ENCODE assay signal across 13 cellular contexts in genomic region chr6:27143474-27144026, GRCh38.
DNase-seq lines count a peak whose midpoint lies in the region; TF ChIP-seq lines count a peak whose summit lies in the region.
"Had no signal": no experiment of that assay in that cellular context is flagged by ENCODE, and none has a peak within 500 bp of the region (broad histone marks: within the 10 kb centered on the region; RNA-seq: fewer than 3 reads in every experiment).

No MANE protein-coding gene starts in this region.

- peak overlapping the region in 10 of 11 experiments; percentile 14 to 98 (median 94); a peak in 16 of 22 replicates for H3K27ac ChIP-seq in BLaER1 treated with 17β-estradiol and CSF1 and Interleukin-3, amounts not matched to agents 10 nM and 100 nM
- H3K27ac ChIP-seq in RWPE1 (peak overlapping the region; percentile 72; the same call in 1 of the 2 replicates), coronary artery (no peak overlapping the region), vagina (no peak overlapping the region)
- H3K27ac ChIP-seq: left ventricle myocardium inferior had no signal

- POLR2A ChIA-PET in RWPE1 (lab: Yijun Ruan, JAX; ENCODE audit: low non-redundant PET), result interaction anchor here (0.6 kb wide), 1 partner anchor 57 kb away, joined by 7 read pairs; no protein-coding TSS in a partner anchor

- TF ChIP-seq CTCF in GM12864 (IDR thresholded peaks at IDR 0.05; ENCODE audit: low read depth, low read length, missing control alignments) (no peak), RWPE1 (conservative IDR thresholded peaks at IDR 0.05; ENCODE audit: low read depth) (no peak), coronary artery (IDR thresholded peaks at IDR 0.05) (no peak), vagina (IDR thresholded peaks at IDR 0.05) (no peak)

- no peaks in the 10 kb centered on the region for H3K9me3 ChIP-seq in BLaER1 treated with 17β-estradiol and CSF1 and Interleukin-3, amounts not matched to agents 10 nM and 100 nM (replicated peaks in 1 of 11)
- no peaks in the 10 kb centered on the region for H3K9me3 ChIP-seq in vagina
- H3K9me3 ChIP-seq: left ventricle myocardium inferior had no signal

- H3K4me1 ChIP-seq in BLaER1 treated with 17β-estradiol and CSF1 and Interleukin-3, amounts not matched to agents 10 nM and 100 nM, result peaks cover 37 to 60% (median 49%) of the 10 kb centered on the region in 10 experiments
- peaks cover 21% of the 10 kb centered on the region for H3K4me1 ChIP-seq in vagina

- peaks cover 0 to 63% (median 17%) of the 10 kb centered on the region in 11 experiments; a peak in 11 of 22 replicates for H4K20me1 ChIP-seq in BLaER1 treated with 17β-estradiol and CSF1 and Interleukin-3, amounts not matched to agents 10 nM and 100 nM

- H3K27me3 Mint-ChIP-seq in immature natural killer cell (ENCODE audit: low read depth in 3 of 3), result peaks cover 4 to 14% (median 7%) of the 10 kb centered on the region in 3 donors

- H3K36me3 ChIP-seq in BLaER1 treated with 17β-estradiol and CSF1 and Interleukin-3, amounts not matched to agents 10 nM and 100 nM, result peaks cover 0 to 20% (median 12%) of the 10 kb centered on the region in 11 experiments; a peak in 15 of 22 replicates
- H3K36me3 ChIP-seq in vagina, result no peaks in the 10 kb centered on the region

- no peak for TF ChIP-seq POLR2A in vagina (IDR thresholded peaks at IDR 0.05)

- no peaks in the 10 kb centered on the region for H3K9me3 Mint-ChIP-seq in immature natural killer cell
- H3K9me3 Mint-ChIP-seq: endodermal cell had no signal

- DNase-seq in GM12864 (ENCODE audit: low read depth) (no peak), RWPE1 (ENCODE audit: low spot score) (no peak), immature natural killer cell (no peak), NCI-H2107 treated with DMSO at 0.1 percent for 48 hours (lab: John Stamatoyannopoulos, UW; ENCODE audit: unreplicated experiment) (no peak), iPS-NIHi7 (ENCODE audit: extremely low spot score) (no peak), coronary artery (ENCODE audit: low spot score) (no peak), vagina (ENCODE audit: extremely low spot score in 2 of 2) (no peak)
- DNase-seq: endodermal cell; left ventricle myocardium inferior; NCI-H1105; NCI-H774; stimulated activated CD4-positive, alpha-beta T cell treated with anti-CD3 and anti-CD28 coated beads, Interleukin-2, amount 100 ng/mL, for 24 hours had no signal

- H3K4me3 ChIP-seq in BLaER1 treated with 17β-estradiol and CSF1 and Interleukin-3, amounts not matched to agents 10 nM and 100 nM, result peak overlapping the region; percentile 74 to 83 (median 78)
- H3K4me3 ChIP-seq in GM12864 (ENCODE audit: low read depth, low read length) (peak overlapping the region; percentile 88), coronary artery (no peak overlapping the region), vagina (no peak overlapping the region)
- H3K4me3 ChIP-seq: left ventricle myocardium inferior had no signal

- intact Hi-C loops in vagina (cut with DNase I), result no loop called here

- CTCF ChIA-PET in RWPE1 (lab: Yijun Ruan, JAX), result no interaction called here

- H3K27ac Mint-ChIP-seq in immature natural killer cell, result peak overlapping the region in 5 of 6 donors; percentile 28 to 84 (median 52)

- H3K36me3 Mint-ChIP-seq in immature natural killer cell, result peaks cover 0 to 4% (median 3%) of the 10 kb centered on the region in 3 donors

- H3K9ac ChIP-seq in BLaER1 treated with 17β-estradiol and CSF1 and Interleukin-3, amounts not matched to agents 10 nM and 100 nM, result peak overlapping the region; percentile 26 to 96 (median 90); a peak in 21 of 22 replicates

- no peaks in the 10 kb centered on the region for H3K27me3 ChIP-seq in BLaER1 treated with 17β-estradiol and CSF1 and Interleukin-3, amounts not matched to agents 10 nM and 100 nM
- no peaks in the 10 kb centered on the region for H3K27me3 ChIP-seq in vagina

- peaks cover 34 to 36% of the 10 kb centered on the region in 2 donors for H3K4me1 Mint-ChIP-seq in immature natural killer cell

- peak overlapping the region in 4 of 5 donors; percentile 4 to 38 (median 17) for H3K4me3 Mint-ChIP-seq in immature natural killer cell
- H3K4me3 Mint-ChIP-seq: endodermal cell had no signal

- peak overlapping the region; percentile 82 to 100 (median 94) for H3K4me2 ChIP-seq in BLaER1 treated with 17β-estradiol and CSF1 and Interleukin-3, amounts not matched to agents 10 nM and 100 nM

Comparison
In these comparisons a context has a peak if more than half of its experiments do, and no peak if none do; other contexts are left out.
1. H3K27ac ChIP-seq: peak in BLaER1 treated with 17β-estradiol and CSF1 and Interleukin-3, amounts not matched to agents 10 nM and 100 nM (10 of 11) and RWPE1 (single experiment); none in coronary artery (0 of 2) and vagina (single experiment).
2. H3K4me3 ChIP-seq: peak in BLaER1 treated with 17β-estradiol and CSF1 and Interleukin-3, amounts not matched to agents 10 nM and 100 nM (10 of 10) and GM12864 (single experiment); none in coronary artery (single experiment) and vagina (0 of 2).